8 cellular contexts compared by ENCODE assay signal in the genomic region with DNA sequence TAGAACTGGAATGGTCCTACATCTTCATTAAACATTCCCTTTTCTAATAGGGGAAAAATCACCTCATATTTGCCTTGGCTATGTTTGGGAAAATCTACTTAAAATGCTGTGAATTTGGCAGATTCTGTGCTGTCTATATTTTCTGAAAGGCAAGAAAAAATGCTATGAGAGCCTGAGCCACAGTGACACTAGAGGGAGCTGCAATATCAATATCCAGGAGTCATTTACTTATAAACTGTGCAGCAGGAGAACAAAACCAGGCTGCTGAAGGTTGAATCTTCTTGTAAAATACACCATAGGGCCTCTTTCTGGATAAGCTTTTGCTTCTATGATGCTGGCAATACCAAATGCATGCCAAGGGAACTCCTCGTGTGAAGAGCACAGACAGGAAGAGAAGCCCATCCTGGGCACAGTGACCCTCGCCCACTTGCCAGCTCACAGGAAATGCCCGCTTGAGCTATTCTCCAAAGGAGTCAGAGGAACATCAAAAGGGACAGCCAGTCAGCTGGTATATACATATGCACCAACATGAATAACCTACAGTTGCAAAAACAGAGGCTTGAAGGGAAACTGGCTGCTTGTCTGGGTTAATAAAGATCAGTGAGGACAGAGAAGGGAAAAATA. TPM values are rescaled to one million over a fixed set of nuclear protein-coding genes. Genes with fewer than 3 reads are reported as not detected.
DNase-seq lines count a peak whose midpoint lies in the region; ATAC-seq and TF ChIP-seq lines count a peak whose summit lies in the region.

No MANE protein-coding gene starts in this region.

- no peak for TF ChIP-seq EP300 in SK-N-SH (IDR thresholded peaks at IDR 0.05; ENCODE audit: borderline replicate concordance in 1 of 2, low read depth in 1 of 2, low read length in 1 of 2)

- H3K9me2 ChIP-seq in SK-N-SH: no peaks in the 10 kb centered on the region

- peak; percentile 60 for DNase-seq in activated CD8-positive, alpha-beta memory T cell treated with anti-CD3 and anti-CD28 coated beads, Interleukin-2, amount 10 ng/mL, durations not matched to agents 7 days and 5 days
- DNase-seq in activated CD8-positive, alpha-beta memory T cell treated with anti-CD3 and anti-CD28 coated beads, Interleukin-2, amount 50 U/mL, for 4 hours: no peak
- peak; percentile 18 for DNase-seq in MG63
- peak; percentile 55 for DNase-seq in SK-N-SH
- DNase-seq in coronary artery (ENCODE audit: low spot score): no peak
- no peak for DNase-seq in type B pancreatic cell (ENCODE audit: extremely low spot score, unreplicated experiment)

- H3K27ac Mint-ChIP-seq in activated CD8-positive, alpha-beta memory T cell treated with anti-CD3 and anti-CD28 coated beads, Interleukin-2, amount 10 ng/mL, durations not matched to agents 7 days and 5 days: no peak overlapping the region
- H3K27ac Mint-ChIP-seq in type B pancreatic cell: peak overlapping the region; percentile 4

- H3K9me3 Mint-ChIP-seq in activated CD8-positive, alpha-beta memory T cell treated with anti-CD3 and anti-CD28 coated beads, Interleukin-2, amount 10 ng/mL, durations not matched to agents 7 days and 5 days (ENCODE audit: low read depth): no peaks in the 10 kb centered on the region
- no peaks in the 10 kb centered on the region for H3K9me3 Mint-ChIP-seq in type B pancreatic cell

- peaks cover 3 to 5% of the 10 kb centered on the region in 2 experiments for H3K4me1 ChIP-seq in SK-N-SH (ENCODE audit: control insufficient read depth in 1 of 2, insufficient read depth in 2 of 2, low read depth in 1 of 2, low read length in 1 of 2)
- no peaks in the 10 kb centered on the region for H3K4me1 ChIP-seq in liver (ENCODE audit: control insufficient read depth in 4 of 4, insufficient read depth in 4 of 4, low read length in 3 of 4)

- H4K20me1 ChIP-seq in SK-N-SH (ENCODE audit: insufficient read depth): peaks cover 7% of the 10 kb centered on the region; the same call in 1 of the 2 replicates

- H3K27me3 Mint-ChIP-seq in activated CD8-positive, alpha-beta memory T cell treated with anti-CD3 and anti-CD28 coated beads, Interleukin-2, amount 10 ng/mL, durations not matched to agents 7 days and 5 days: no peaks in the 10 kb centered on the region
- no peaks in the 10 kb centered on the region for H3K27me3 Mint-ChIP-seq in type B pancreatic cell

- TF ChIP-seq CTCF in SK-N-SH (IDR thresholded peaks at IDR 0.05) (peak; percentile 86), coronary artery (IDR thresholded peaks at IDR 0.05) (peak; percentile 48), liver (IDR thresholded peaks at IDR 0.05; ENCODE audit: low read depth, low read length, missing input control) (peak; percentile 79), type B pancreatic cell (conservative IDR thresholded peaks at IDR 0.05) (peak; percentile 90)

- H3F3A ChIP-seq in SK-N-SH (replicated peaks; ENCODE audit: insufficient read depth): peaks cover 5% of the 10 kb centered on the region

- H3K4me3 Mint-ChIP-seq in activated CD8-positive, alpha-beta memory T cell treated with anti-CD3 and anti-CD28 coated beads, Interleukin-2, amount 10 ng/mL, durations not matched to agents 7 days and 5 days: no peak overlapping the region
- no peak overlapping the region for H3K4me3 Mint-ChIP-seq in type B pancreatic cell

- H3K36me3 ChIP-seq in MG63: no peaks in the 10 kb centered on the region
- peaks cover 5 to 7% of the 10 kb centered on the region in 2 experiments for H3K36me3 ChIP-seq in SK-N-SH (replicated peaks in 1 of 2; ENCODE audit: control insufficient read depth in 1 of 2, insufficient read depth in 2 of 2, low read length in 1 of 2)
- H3K36me3 ChIP-seq in liver (ENCODE audit: control insufficient read depth in 4 of 4, insufficient read depth in 3 of 4, low read depth in 1 of 4, low read length in 3 of 4): no peaks in the 10 kb centered on the region

- CTCF ChIA-PET in activated CD8-positive, alpha-beta memory T cell treated with anti-CD3 and anti-CD28 coated beads, Interleukin-2, amount 10 ng/mL, durations not matched to agents 7 days and 5 days (lab: Charles Lee): interaction anchor here (0.7 to 4.9 kb wide), 16 partner anchors 12 to 684 kb away, joined by 3 to 57 read pairs (median 7); no protein-coding TSS in a partner anchor
- CTCF ChIA-PET in SK-N-SH (lab: Yijun Ruan, JAX): interaction anchor here (0.6 to 7.1 kb wide), 52 partner anchors 9 to 703 kb away, joined by 3 to 134 read pairs (median 4); no protein-coding TSS in a partner anchor

- peaks cover 15% of the 10 kb centered on the region for H3K4me1 Mint-ChIP-seq in activated CD8-positive, alpha-beta memory T cell treated with anti-CD3 and anti-CD28 coated beads, Interleukin-2, amount 10 ng/mL, durations not matched to agents 7 days and 5 days
- H3K4me1 Mint-ChIP-seq in type B pancreatic cell (ENCODE audit: unreplicated experiment): peaks cover 11% of the 10 kb centered on the region

- H2AFZ ChIP-seq in SK-N-SH (ENCODE audit: low read depth): no peak overlapping the region

- WGBS in SK-N-SH (ENCODE audit: low lambda C conversion rate): 51% methylated on average over 3 of the region's 3 CpGs
- WGBS in liver: 61% methylated on average over 3 of the region's 3 CpGs

- H3K4me2 ChIP-seq in SK-N-SH: peak overlapping the region; percentile 52; the same call in 1 of the 2 replicates

- H3K79me2 ChIP-seq in SK-N-SH (ENCODE audit: insufficient read depth): peaks cover 9% of the 10 kb centered on the region; the same call in 1 of the 2 replicates

- H3K4me3 ChIP-seq in MG63 (no peak overlapping the region), SK-N-SH (ENCODE audit: low read depth in 2 of 2, low read length in 1 of 2) (no peak overlapping the region), coronary artery (no peak overlapping the region), liver (ENCODE audit: low read depth in 1 of 3, low read length in 3 of 3) (no peak overlapping the region)

- peak; percentile 94 for TF ChIP-seq RAD21 in SK-N-SH (IDR thresholded peaks at IDR 0.05; ENCODE audit: low read length)
- peak; percentile 92 to 95 for TF ChIP-seq RAD21 in liver (IDR thresholded peaks at IDR 0.05)

- peak; percentile 78 for ATAC-seq in activated CD8-positive, alpha-beta memory T cell treated with anti-CD3 and anti-CD28 coated beads, Interleukin-2, amount 10 ng/mL, durations not matched to agents 7 days and 5 days
- no peak for ATAC-seq in GM18502 (IDR thresholded peaks at IDR 0.05; ENCODE audit: poor library complexity, unreplicated experiment)

- H3K9ac ChIP-seq in SK-N-SH (no peak overlapping the region), liver (ENCODE audit: low read depth in 1 of 2, low read length in 2 of 2) (no peak overlapping the region)

- H3K9me3 ChIP-seq in MG63 (no peaks in the 10 kb centered on the region), SK-N-SH (no peaks in the 10 kb centered on the region), liver (ENCODE audit: control insufficient read depth in 4 of 4, low read length in 3 of 4) (no peaks in the 10 kb centered on the region)

- no peaks in the 10 kb centered on the region for H3K36me3 Mint-ChIP-seq in activated CD8-positive, alpha-beta memory T cell treated with anti-CD3 and anti-CD28 coated beads, Interleukin-2, amount 10 ng/mL, durations not matched to agents 7 days and 5 days
- H3K36me3 Mint-ChIP-seq in type B pancreatic cell: peaks cover 2% of the 10 kb centered on the region

- no peaks in the 10 kb centered on the region for H3K27me3 ChIP-seq in MG63
- no peaks in the 10 kb centered on the region for H3K27me3 ChIP-seq in SK-N-SH (ENCODE audit: insufficient read depth)
- H3K27me3 ChIP-seq in liver (ENCODE audit: control insufficient read depth in 4 of 4, insufficient read depth in 4 of 4, low read length in 3 of 4): no peaks in the 10 kb centered on the region

- H3K27ac ChIP-seq in SK-N-SH (ENCODE audit: low read depth in 2 of 2, low read length in 1 of 2) (peak overlapping the region in 1 of 2 experiments; percentile 45; a peak in 3 of 4 replicates), coronary artery (no peak overlapping the region), liver (ENCODE audit: low read depth in 1 of 2, low read length in 2 of 2) (no peak overlapping the region)

- POLR2A ChIA-PET in SK-N-SH (lab: Yijun Ruan, JAX): interaction anchor here (0.7 to 0.9 kb wide), 2 partner anchors 300 to 424 kb away, joined by 3 read pairs; no protein-coding TSS in a partner anchor

TF ChIP-seq in SK-N-SH, 30 proteins besides CTCF, POLR2A, EP300 and RAD21 (continues in another document):
- TF ChIP-seq CHD2 (IDR thresholded peaks at IDR 0.05; ENCODE audit: low read length, partially characterized antibody) (peak; percentile 24), SMC3 (IDR thresholded peaks at IDR 0.05; ENCODE audit: low read depth, low read length) (peak; percentile 87), RCOR1 (IDR thresholded peaks at IDR 0.05; ENCODE audit: low read length) (no peak)

TF ChIP-seq in liver, 16 proteins besides CTCF, POLR2A, EP300 and RAD21:
- TF ChIP-seq RXRA (IDR thresholded peaks at IDR 0.05) (no peak), YY1 (IDR thresholded peaks at IDR 0.05) (no peak), JUND (IDR thresholded peaks at IDR 0.05) (no peak), FOXA1 (IDR thresholded peaks at IDR 0.05) (no peak)

RNA-seq across cellular contexts. Expression of gene TSPAN3, which starts 48.0 kb away (rescaled TPM):
- 10 to 100 TPM; 20.9 to 29.4 TPM for total RNA-seq in activated CD8-positive, alpha-beta memory T cell treated with anti-CD3 and anti-CD28 coated beads, Interleukin-2, amount 10 ng/mL, durations not matched to agents 7 days and 5 days
- total RNA-seq in MG63 (2014; rRNA removed; shearing (Covaris generic); ENCODE audit: low replicate concordance): 239 and 258 TPM in 2 replicates
- 409 and 600 TPM in 2 replicates for polyA plus RNA-seq in SK-N-SH (2012; rRNA removed)
- 514 and 573 TPM in 2 replicates for polyA plus RNA-seq in SK-N-SH (2012; cell fraction: cytosol; rRNA removed)
- polyA plus RNA-seq in SK-N-SH (2012; cell fraction: nucleus; rRNA removed): 155 and 239 TPM in 2 replicates
- total RNA-seq in liver: 10 to 100 TPM; 77.2 to 82.8 TPM
- 10 to 100 TPM; 49.3 to 80.2 TPM for polyA plus RNA-seq in liver
- total RNA-seq in type B pancreatic cell (ENCODE audit: low replicate concordance): 288 and 377 TPM in 2 replicates

Comparison
In these comparisons a context has a peak if more than half of its experiments do, and no peak if none do; other contexts are left out.
1. DNase-seq: peak in activated CD8-positive, alpha-beta memory T cell treated with anti-CD3 and anti-CD28 coated beads, Interleukin-2, amount 10 ng/mL, durations not matched to agents 7 days and 5 days (single experiment), MG63 (single experiment) and SK-N-SH (single experiment); none in activated CD8-positive, alpha-beta memory T cell treated with anti-CD3 and anti-CD28 coated beads, Interleukin-2, amount 50 U/mL, for 4 hours (single experiment), coronary artery (single experiment) and type B pancreatic cell (single experiment).
2. Peak in every context shown above with its lines, with median percentiles within 50 percentile points of each other: CTCF ChIP-seq.